Comparison of ENCODE assay signal across 8 cellular contexts in genomic region chr10:6086375-6087233, GRCh38. TPM values are rescaled to one million over a fixed set of nuclear protein-coding genes. Genes with fewer than 3 reads are reported as not detected.
DNase-seq lines count a peak whose midpoint lies in the region; ATAC-seq and TF ChIP-seq lines count a peak whose summit lies in the region.

No MANE protein-coding gene starts in this region.

- H3K4me3 ChIP-seq in right lobe of liver, result no peak overlapping the region

- peak; percentile 40 for DNase-seq in DMS79 treated with DMSO at 0.1 percent for 48 hours (lab: John Stamatoyannopoulos, UW)
- DNase-seq in DMS79 (lab: John Stamatoyannopoulos, UW), result no peak
- DNase-seq in NCI-H510A treated with DMSO at 0.1 percent for 48 hours (lab: John Stamatoyannopoulos, UW), result peak; percentile 17
- DNase-seq in activated CD4-positive, alpha-beta T cell treated with anti-CD3 and anti-CD28 coated beads, Interleukin-2, amount 50 U/mL, for 24 hours (ENCODE audit: low read depth in 1 of 2, low spot score in 1 of 2), result peak; percentile 65 to 81
- peak; percentile 92 for DNase-seq in dedifferentiated amniotic fluid mesenchymal stem cell (ENCODE audit: extremely low spot score)
- peak; percentile 91 to 92 (median 91) for DNase-seq in right lobe of liver
- DNase-seq in stimulated activated CD4-positive, alpha-beta T cell treated with anti-CD3 and anti-CD28 coated beads, Interleukin-4, amount 100 ng/mL, for 1 hour, result peak; percentile 90

- no peaks in the 10 kb centered on the region for H3K9me3 ChIP-seq in right lobe of liver

- ATAC-seq in HG03135 (IDR thresholded peaks at IDR 0.05; ENCODE audit: unreplicated experiment) (peak; percentile 37), right lobe of liver (peak; percentile 82 to 90 (median 83))

- 12% methylated on average over 19 of the region's 19 CpGs for WGBS in right lobe of liver (ENCODE audit: insufficient coverage, low coverage, low lambda C conversion rate, missing lambda C conversion rate)

- no peaks in the 10 kb centered on the region for H3K27me3 ChIP-seq in right lobe of liver

- TF ChIP-seq POLR2A in right lobe of liver (IDR thresholded peaks at IDR 0.05), result no peak

- TF ChIP-seq CTCF in right lobe of liver (IDR thresholded peaks at IDR 0.05), result peak; percentile 64 to 86 (median 82)

- peak overlapping the region in 2 of 3 donors; percentile 33 to 48 for H3K27ac ChIP-seq in right lobe of liver

- intact Hi-C loops in right lobe of liver (cut with DNase I), result loop anchor here in 1 of 2 donors (10.0 kb wide), 1 partner anchor 82 kb away; no protein-coding TSS in a partner anchor

- H3K36me3 ChIP-seq in right lobe of liver, result no peaks in the 10 kb centered on the region

- H3K4me1 ChIP-seq in right lobe of liver, result peaks cover 0 to 9% (median 4%) of the 10 kb centered on the region in 4 donors

RNA-seq across cellular contexts. Expression of gene RBM17, which starts 2.2 kb away (rescaled TPM):
- total RNA-seq in right lobe of liver, result 10 to 100 TPM; 11.9 to 40.6 (median 28.1) TPM

RNA-seq across cellular contexts. Expression of gene IL2RA, which starts 24.4 kb away (rescaled TPM):
- 1 to 10 TPM in 2 of 6 experiments, under 1 TPM in 2, not detected in 2; 0.22 to 3.1 (median 0.97) TPM for total RNA-seq in right lobe of liver
